Comparison of ENCODE assay signal across 1 cellular context in genomic region chrX:109199726-109200125, GRCh38.
TF ChIP-seq lines count a peak whose summit lies in the region.

No MANE protein-coding gene starts in this region.

TF ChIP-seq in HCT116, 20 proteins besides CTCF, POLR2A, EP300 and RAD21 (continued from another document):
- TF ChIP-seq SRF (IDR thresholded peaks at IDR 0.05; ENCODE audit: low read depth) (no peak), FOSL1 (IDR thresholded peaks at IDR 0.05; ENCODE audit: low read depth) (no peak), JUND (IDR thresholded peaks at IDR 0.05) (no peak), CEBPB (IDR thresholded peaks at IDR 0.05; ENCODE audit: low read depth) (no peak), EGR1 (IDR thresholded peaks at IDR 0.05; ENCODE audit: low read depth) (no peak)
